9 cellular contexts compared by ENCODE assay signal in genomic region chr12:45200497-45201043, GRCh38. TPM values are rescaled to one million over a fixed set of nuclear protein-coding genes. Genes with fewer than 3 reads are reported as not detected.
DNase-seq lines count a peak whose midpoint lies in the region; ATAC-seq, FAIRE-seq and TF ChIP-seq lines count a peak whose summit lies in the region.
"Had no signal": no experiment of that assay in that cellular context is flagged by ENCODE, and none has a peak within 500 bp of the region (broad histone marks: within the 10 kb centered on the region; RNA-seq: fewer than 3 reads in every experiment).

No MANE protein-coding gene starts in this region.

- no peak overlapping the region for H2AFZ ChIP-seq in neuronal stem cell (ENCODE audit: low read length)

- H3K23ac ChIP-seq in neuronal stem cell (ENCODE audit: low read depth, low read length, poor library complexity) = peak overlapping the region; percentile 92

- H3K27ac ChIP-seq in neuronal stem cell (replicated peaks; ENCODE audit: low read length) (no peak overlapping the region), gastroesophageal sphincter (no peak overlapping the region)

- DNase-seq in NOMO-1 (lab: John Stamatoyannopoulos, UW; ENCODE audit: unreplicated experiment in 2 of 2) (peak; percentile 74 to 80), bronchial epithelial cell (ENCODE audit: low read depth) (peak; percentile 38), neuronal stem cell (ENCODE audit: low spot score) (no peak), left colon (no peak)
- no peak for DNase-seq in NK-92 treated with Interleukin-12 subunit alpha and Interleukin-12 subunit beta, amount 100 ng/mL, for 24 hours (lab: John Stamatoyannopoulos, UW)
- DNase-seq: effector CD8-positive, alpha-beta T cell; sigmoid colon had no signal

- no peaks in the 10 kb centered on the region for H3K36me3 ChIP-seq in bronchial epithelial cell (ENCODE audit: control insufficient read depth, insufficient read depth, low read length)
- no peaks in the 10 kb centered on the region for H3K36me3 ChIP-seq in neuronal stem cell (replicated peaks in 1 of 2; ENCODE audit: control insufficient read depth in 2 of 2, insufficient read depth in 2 of 2, low read length in 2 of 2)
- H3K36me3 ChIP-seq in gastroesophageal sphincter = no peaks in the 10 kb centered on the region
- H3K36me3 ChIP-seq: sigmoid colon had no signal

- peak overlapping the region; percentile 48 for H2BK12ac ChIP-seq in neuronal stem cell (ENCODE audit: low read length)

- no peak overlapping the region for H3K4me2 ChIP-seq in neuronal stem cell (ENCODE audit: insufficient read depth, low read length, poor library complexity, severe bottlenecking)

- H3K14ac ChIP-seq in neuronal stem cell (ENCODE audit: low read length) = no peak overlapping the region

- H3K9ac ChIP-seq in neuronal stem cell (ENCODE audit: low read depth, low read length, poor library complexity) = no peak overlapping the region

- no peak overlapping the region for H4K91ac ChIP-seq in neuronal stem cell (ENCODE audit: low read depth, low read length, poor library complexity)

- TF ChIP-seq CTCF in bronchial epithelial cell (IDR thresholded peaks at IDR 0.05; ENCODE audit: insufficient read depth, low read length, severe bottlenecking) = no peak
- no peak for TF ChIP-seq CTCF in gastroesophageal sphincter (IDR thresholded peaks at IDR 0.05)

- no peak overlapping the region for H2BK15ac ChIP-seq in neuronal stem cell (ENCODE audit: low read length)

- H3K4ac ChIP-seq in neuronal stem cell (ENCODE audit: low read length) = peak overlapping the region; percentile 72

- no peak overlapping the region for H3K18ac ChIP-seq in neuronal stem cell (ENCODE audit: low read length)

- no peak overlapping the region for H3K4me3 ChIP-seq in bronchial epithelial cell (ENCODE audit: low read depth, low read length)
- H3K4me3 ChIP-seq in neuronal stem cell (ENCODE audit: low read length in 2 of 2) = peak overlapping the region in 1 of 2 donors; percentile 8
- H3K4me3 ChIP-seq in gastroesophageal sphincter = no peak overlapping the region
- H3K4me3 ChIP-seq: sigmoid colon had no signal

- no CpG with 5 or more reads among the region's 7 CpGs for WGBS in neuronal stem cell (ENCODE audit: extremely low coverage in 2 of 2, insufficient read length in 2 of 2, insufficient replicate concordance in 1 of 2), 2 donors
- WGBS in gastroesophageal sphincter (ENCODE audit: low coverage in 1 of 2), 2 donors = 80 to 97% methylated on average over 4 to 7 of the region's 7 CpGs

- H3K27me3 ChIP-seq in bronchial epithelial cell (ENCODE audit: control insufficient read depth, insufficient read depth, low read length) = no peaks in the 10 kb centered on the region
- H3K27me3 ChIP-seq in neuronal stem cell (ENCODE audit: control insufficient read depth in 3 of 3, insufficient read depth in 3 of 3, low read depth in 1 of 3, low read length in 3 of 3) = no peaks in the 10 kb centered on the region
- no peaks in the 10 kb centered on the region for H3K27me3 ChIP-seq in gastroesophageal sphincter
- H3K27me3 ChIP-seq: sigmoid colon had no signal

- no peak overlapping the region for H2AK5ac ChIP-seq in neuronal stem cell (ENCODE audit: low read depth, low read length)

- intact Hi-C loops in left colon (cut with DNase I, micrococcal nuclease) = no loop called here

- ATAC-seq in GM18909 (IDR thresholded peaks at IDR 0.05; ENCODE audit: poor library complexity, unreplicated experiment) = peak; percentile 39
- no peak for ATAC-seq in gastroesophageal sphincter
- no peak for ATAC-seq in left colon

- TF ChIP-seq POLR2A in gastroesophageal sphincter (IDR thresholded peaks at IDR 0.05) = no peak

- no peaks in the 10 kb centered on the region for H3K79me1 ChIP-seq in neuronal stem cell (ENCODE audit: low read depth, low read length)

- no peak overlapping the region for H2BK120ac ChIP-seq in neuronal stem cell (ENCODE audit: low read depth, low read length)

- no peak for FAIRE-seq in bronchial epithelial cell (lab: Jason Lieb, UNC)

- H4K8ac ChIP-seq in neuronal stem cell (ENCODE audit: low read depth, low read length) = no peak overlapping the region

- H2BK5ac ChIP-seq in neuronal stem cell (ENCODE audit: low read length) = no peak overlapping the region

- H3K9me3 ChIP-seq in neuronal stem cell (replicated peaks in 1 of 2; ENCODE audit: control insufficient read depth in 2 of 2, insufficient read depth in 1 of 2, low read depth in 1 of 2, low read length in 2 of 2) (peaks cover 0 to 2% of the 10 kb centered on the region in 2 donors), gastroesophageal sphincter (no peaks in the 10 kb centered on the region)
- H3K9me3 ChIP-seq: sigmoid colon had no signal

- no peaks in the 10 kb centered on the region for H3K4me1 ChIP-seq in neuronal stem cell (ENCODE audit: control insufficient read depth in 2 of 2, insufficient read depth in 1 of 2, low read depth in 1 of 2, low read length in 2 of 2)
- H3K4me1 ChIP-seq in gastroesophageal sphincter = peaks cover 0 to 11% (median 0%) of the 10 kb centered on the region in 3 donors

- TF ChIP-seq EP300 in gastroesophageal sphincter (IDR thresholded peaks at IDR 0.05) = no peak

RNA-seq across cellular contexts. Expression of gene ANO6, which starts 15.3 kb away (rescaled TPM):
- total RNA-seq in bronchial epithelial cell (23.2 and 23.3 TPM in 2 replicates), gastroesophageal sphincter (100 to 1,000 TPM; 117 to 224 (median 170) TPM), left colon (10 to 100 TPM; 10.3 to 15.4 TPM)
- polyA plus RNA-seq in neuronal stem cell (2013, experiment 1 of 2) = 21.1 TPM
- polyA plus RNA-seq in neuronal stem cell (2013, experiment 2 of 2) = 21.4 TPM

Comparison
In these comparisons a context has a peak if more than half of its experiments do, and no peak if none do; other contexts are left out.
1. DNase-seq: peak in NOMO-1 (2 of 2) and bronchial epithelial cell (single experiment); none in neuronal stem cell (single experiment), left colon (0 of 2) and NK-92 treated with Interleukin-12 subunit alpha and Interleukin-12 subunit beta, amount 100 ng/mL, for 24 hours (single experiment).